ENCODE assay signal across 18 cellular contexts in the genomic region with DNA sequence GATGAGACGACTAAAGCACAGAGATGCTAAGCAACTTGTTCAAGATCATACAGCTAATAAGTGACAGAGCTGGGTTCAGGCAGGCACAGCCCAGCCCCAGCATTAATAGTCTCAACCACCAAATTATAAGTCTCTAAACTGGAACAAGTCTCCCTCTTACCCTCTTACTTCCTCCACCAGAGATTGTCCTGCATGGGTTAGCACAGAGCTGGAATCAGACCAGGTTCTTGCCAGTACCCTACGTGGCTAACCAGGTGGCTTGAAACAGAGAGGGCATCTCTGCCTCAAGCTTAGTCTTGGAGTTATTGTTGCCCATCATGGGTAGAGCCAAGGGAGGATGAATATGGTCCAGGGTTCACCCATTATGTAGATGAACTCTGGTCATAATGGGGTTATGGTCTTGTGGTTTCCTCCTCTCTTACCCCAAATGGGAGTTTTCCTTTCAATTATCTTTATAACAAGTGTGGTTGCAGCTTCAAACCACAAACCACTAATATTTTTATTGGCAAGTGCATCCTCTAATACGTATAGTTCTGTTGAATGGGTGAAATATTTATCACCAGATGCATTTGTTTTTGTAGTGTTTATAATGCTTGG. TPM values are rescaled to one million over a fixed set of nuclear protein-coding genes. Genes with fewer than 3 reads are reported as not detected.
DNase-seq lines count a peak whose midpoint lies in the region; ATAC-seq lines count a peak whose summit lies in the region.
"Had no signal": no experiment of that assay in that cellular context is flagged by ENCODE, and none has a peak within 500 bp of the region (broad histone marks: within the 10 kb centered on the region; RNA-seq: fewer than 3 reads in every experiment).

No MANE protein-coding gene starts in this region.

- no peak overlapping the region for H3K14ac ChIP-seq in trophoblast cell (ENCODE audit: low read length)

- no peak overlapping the region for H3K4me3 ChIP-seq in trophoblast cell (ENCODE audit: low read depth, low read length)
- H3K4me3 ChIP-seq: esophagus squamous epithelium, mucosa of descending colon had no signal

- H2AK5ac ChIP-seq in trophoblast cell (ENCODE audit: low read length), result no peak overlapping the region

- no peaks in the 10 kb centered on the region for H3K27me3 ChIP-seq in trophoblast cell (ENCODE audit: insufficient read depth, low read length)

- H3K79me1 ChIP-seq in trophoblast cell (ENCODE audit: low read length), result no peaks in the 10 kb centered on the region

- no peak overlapping the region for H2AFZ ChIP-seq in trophoblast cell (ENCODE audit: insufficient read depth, low read length, poor library complexity)

- no peak overlapping the region for H4K91ac ChIP-seq in trophoblast cell (ENCODE audit: low read depth, low read length)

- H4K8ac ChIP-seq in trophoblast cell (ENCODE audit: low read depth, low read length), result no peak overlapping the region

- H3K4ac ChIP-seq in trophoblast cell (ENCODE audit: low read depth, low read length), result no peak overlapping the region

- H3K4me1 ChIP-seq in trophoblast cell (ENCODE audit: control insufficient read depth in 1 of 2, insufficient read depth in 2 of 2, low read length in 2 of 2), result peaks cover 3 to 7% of the 10 kb centered on the region in 2 experiments

- H4K12ac ChIP-seq in trophoblast cell (ENCODE audit: low read depth, low read length), result no peak overlapping the region

- H2BK12ac ChIP-seq in trophoblast cell (ENCODE audit: low read length), result no peak overlapping the region

- no peak overlapping the region for H3K18ac ChIP-seq in trophoblast cell (ENCODE audit: low read length)

- H3K27ac ChIP-seq in trophoblast cell (ENCODE audit: low read depth, low read length), result no peak overlapping the region

- no peaks in the 10 kb centered on the region for H3K9me3 ChIP-seq in trophoblast cell (ENCODE audit: insufficient read depth, low read depth, low read length)
- H3K9me3 ChIP-seq: esophagus squamous epithelium, mucosa of descending colon had no signal

- no peak overlapping the region for H2BK120ac ChIP-seq in trophoblast cell (ENCODE audit: insufficient read depth, low read length, poor library complexity)

- WGBS in trophoblast cell (ENCODE audit: extremely low coverage, insufficient coverage, insufficient read length), result no CpG with 5 or more reads among the region's 3 CpGs

- DNase-seq in EL (peak; percentile 60), OCI-M1 (lab: John Stamatoyannopoulos, UW) (peak; percentile 3), trophoblast cell (no peak)
- peak; percentile 26 for DNase-seq in central memory CD4-positive, alpha-beta T cell
- DNase-seq in activated T-cell treated with anti-CD3 and anti-CD28 coated beads, Interleukin-2, amount 50 U/mL, for 48 hours, result no peak
- DNase-seq: activated CD4-positive, CD25-positive, alpha-beta regulatory T cell treated with anti-CD3 and anti-CD28 coated beads, Interleukin-2, amount 50 U/mL, for 72 hours; activated naive CD4-positive, alpha-beta T cell; esophagus squamous epithelium; hypothalamus; left colon; mucosa of descending colon; NCI-H1105 treated with DMSO at 0.1 percent for 48 hours; NCI-H2171 treated with DMSO at 0.1 percent for 48 hours; occipital lobe; right cardiac atrium; T-helper 1 cell had no signal

- ATAC-seq in HG02610 (IDR thresholded peaks at IDR 0.05; ENCODE audit: unreplicated experiment), result no peak
- no peak for ATAC-seq in GM19455 (IDR thresholded peaks at IDR 0.05; ENCODE audit: unreplicated experiment)
- ATAC-seq: left colon, mucosa of descending colon, right cardiac atrium had no signal

- no peak overlapping the region for H2BK5ac ChIP-seq in trophoblast cell (ENCODE audit: low read depth, low read length, poor library complexity)

- H3K23ac ChIP-seq in trophoblast cell (ENCODE audit: low read length), result peak overlapping the region; percentile 37

- H3K36me3 ChIP-seq in trophoblast cell (ENCODE audit: control insufficient read depth in 1 of 2, insufficient read depth in 2 of 2, low read length in 2 of 2), result no peaks in the 10 kb centered on the region
- H3K36me3 ChIP-seq: esophagus squamous epithelium had no signal

- no peak overlapping the region for H3K4me2 ChIP-seq in trophoblast cell (ENCODE audit: low read length)

- no peaks in the 10 kb centered on the region for H3K79me2 ChIP-seq in trophoblast cell (ENCODE audit: control insufficient read depth, insufficient read depth, low read length, poor library complexity)

- H3K9ac ChIP-seq in trophoblast cell (ENCODE audit: low read length), result no peak overlapping the region

RNA-seq across cellular contexts. Expression of a gene that starts 8.3 kb away (rescaled TPM):
- 8.6 and 9.0 TPM in 2 replicates for polyA plus RNA-seq in trophoblast cell (2013)

Comparison
In these comparisons a context has a peak if more than half of its experiments do, and no peak if none do; other contexts are left out.
1. DNase-seq: peak in EL (single experiment), OCI-M1 (single experiment) and central memory CD4-positive, alpha-beta T cell (single experiment); none in trophoblast cell (0 of 2) and activated T-cell treated with anti-CD3 and anti-CD28 coated beads, Interleukin-2, amount 50 U/mL, for 48 hours (0 of 2).